In the genomic region with DNA sequence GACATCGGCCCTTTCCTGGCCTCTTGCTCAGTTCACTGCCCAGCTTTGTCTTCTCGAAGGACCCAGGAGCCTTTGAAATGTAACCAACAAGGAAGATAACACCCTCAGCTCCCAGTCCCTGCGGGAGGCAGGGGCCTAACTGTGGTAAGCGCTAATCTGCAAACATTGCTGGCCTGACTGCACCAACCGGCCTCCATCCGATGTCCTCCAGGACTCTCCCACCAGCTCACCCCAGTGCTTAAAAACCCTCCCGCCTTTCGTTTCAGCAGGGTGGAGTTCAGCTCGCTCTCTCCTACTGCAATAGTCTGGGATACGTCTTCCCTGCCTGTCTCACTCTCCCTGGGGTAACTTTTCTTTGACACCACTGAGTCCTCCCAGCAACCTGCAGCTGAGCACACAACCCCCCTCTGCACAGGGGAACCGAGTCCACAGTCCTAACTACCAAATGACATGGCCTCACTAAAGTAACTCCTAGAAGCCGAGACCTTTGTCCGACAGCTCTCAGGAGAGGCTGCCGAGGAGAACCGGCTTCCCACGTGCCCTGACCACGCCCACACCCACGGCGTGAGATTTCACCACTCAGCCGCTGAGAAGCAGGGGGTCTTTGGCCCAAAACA, we compare ENCODE assay signal across 9 cellular contexts.
DNase-seq lines count a peak whose midpoint lies in the region; ATAC-seq and TF ChIP-seq lines count a peak whose summit lies in the region.
"Had no signal": no experiment of that assay in that cellular context is flagged by ENCODE, and none has a peak within 500 bp of the region (broad histone marks: within the 10 kb centered on the region; RNA-seq: fewer than 3 reads in every experiment).

No MANE protein-coding gene starts in this region.

- H3K36me3 Mint-ChIP-seq in activated T-cell treated with anti-CD3 and anti-CD28 coated beads, Interleukin-2, amount 50 U/mL, for 24 hours (ENCODE audit: low read depth), result peaks cover 43% of the 10 kb centered on the region
- no peaks in the 10 kb centered on the region for H3K36me3 Mint-ChIP-seq in mesothelial cell of epicardium

- 36 to 44% methylated on average over 19 to 20 of the region's 20 CpGs for WGBS in upper lobe of left lung, 2 donors

- peak in 1 of 2 donors; percentile 57 for ATAC-seq in upper lobe of left lung (ENCODE audit: low FRiP score in 2 of 2)
- ATAC-seq in GM21619 (IDR thresholded peaks at IDR 0.05; ENCODE audit: unreplicated experiment), result no peak
- no peak for ATAC-seq in HG02870 (IDR thresholded peaks at IDR 0.05; ENCODE audit: unreplicated experiment)

- no peaks in the 10 kb centered on the region for H3K9me3 ChIP-seq in upper lobe of left lung

- TF ChIP-seq EP300 in upper lobe of left lung (IDR thresholded peaks at IDR 0.05), result no peak

- peaks cover 81% of the 10 kb centered on the region for H3K4me1 Mint-ChIP-seq in activated T-cell treated with anti-CD3 and anti-CD28 coated beads, Interleukin-2, amount 50 U/mL, for 24 hours (ENCODE audit: low read depth)
- H3K4me1 Mint-ChIP-seq in mesothelial cell of epicardium, result peaks cover 33% of the 10 kb centered on the region

- H3K27ac Mint-ChIP-seq in activated T-cell treated with anti-CD3 and anti-CD28 coated beads, Interleukin-2, amount 50 U/mL, for 24 hours, result peak overlapping the region; percentile 92
- peak overlapping the region; percentile 40 for H3K27ac Mint-ChIP-seq in mesothelial cell of epicardium

- H3K27ac ChIP-seq in upper lobe of left lung, result peak overlapping the region; percentile 83 to 96 (median 89)
- H3K27ac ChIP-seq: VCaP had no signal

- peaks cover 52 to 85% (median 67%) of the 10 kb centered on the region in 4 donors for H3K4me1 ChIP-seq in upper lobe of left lung

- no peak for TF ChIP-seq POLR2A in upper lobe of left lung (IDR thresholded peaks at IDR 0.05)

- H3K4me3 ChIP-seq in upper lobe of left lung, result peak overlapping the region in 1 of 4 donors; percentile 17

- H3K27me3 Mint-ChIP-seq in activated T-cell treated with anti-CD3 and anti-CD28 coated beads, Interleukin-2, amount 50 U/mL, for 24 hours, result no peaks in the 10 kb centered on the region
- no peaks in the 10 kb centered on the region for H3K27me3 Mint-ChIP-seq in mesothelial cell of epicardium (ENCODE audit: low read depth)

- no peak for DNase-seq in activated T-cell treated with anti-CD3 and anti-CD28 coated beads, Interleukin-2, amount 50 U/mL, for 24 hours
- DNase-seq in activated T-cell treated with anti-CD3 and anti-CD28 coated beads, Interleukin-2, amount 50 U/mL, for 48 hours, result no peak
- DNase-seq in astrocyte of the hippocampus (ENCODE audit: low read depth, low spot score) (peak; percentile 41), mesothelial cell of epicardium (ENCODE audit: low spot score in 2 of 2, unreplicated experiment in 2 of 2) (no peak), upper lobe of left lung (peak; percentile 51 to 84), DMS 273 (lab: John Stamatoyannopoulos, UW; ENCODE audit: unreplicated experiment) (no peak)

- H3K9me3 Mint-ChIP-seq in activated T-cell treated with anti-CD3 and anti-CD28 coated beads, Interleukin-2, amount 50 U/mL, for 24 hours, result no peaks in the 10 kb centered on the region
- no peaks in the 10 kb centered on the region for H3K9me3 Mint-ChIP-seq in mesothelial cell of epicardium

- peak overlapping the region; percentile 76 for H3K4me3 Mint-ChIP-seq in activated T-cell treated with anti-CD3 and anti-CD28 coated beads, Interleukin-2, amount 50 U/mL, for 24 hours
- H3K4me3 Mint-ChIP-seq in mesothelial cell of epicardium, result no peak overlapping the region

- TF ChIP-seq CTCF in mesothelial cell of epicardium (IDR thresholded peaks at IDR 0.05; ENCODE audit: unreplicated experiment) (no peak), upper lobe of left lung (IDR thresholded peaks at IDR 0.05) (no peak)

- no peaks in the 10 kb centered on the region for H3K36me3 ChIP-seq in upper lobe of left lung

- H3K27me3 ChIP-seq in upper lobe of left lung, result no peaks in the 10 kb centered on the region

Comparison
In these comparisons a context has a peak if more than half of its experiments do, and no peak if none do; other contexts are left out.
1. DNase-seq: peak in astrocyte of the hippocampus (single experiment) and upper lobe of left lung (2 of 2); none in activated T-cell treated with anti-CD3 and anti-CD28 coated beads, Interleukin-2, amount 50 U/mL, for 24 hours (single experiment), activated T-cell treated with anti-CD3 and anti-CD28 coated beads, Interleukin-2, amount 50 U/mL, for 48 hours (0 of 2), mesothelial cell of epicardium (0 of 2) and DMS 273 (single experiment).